13 cellular contexts compared by ENCODE assay signal in the genomic region with DNA sequence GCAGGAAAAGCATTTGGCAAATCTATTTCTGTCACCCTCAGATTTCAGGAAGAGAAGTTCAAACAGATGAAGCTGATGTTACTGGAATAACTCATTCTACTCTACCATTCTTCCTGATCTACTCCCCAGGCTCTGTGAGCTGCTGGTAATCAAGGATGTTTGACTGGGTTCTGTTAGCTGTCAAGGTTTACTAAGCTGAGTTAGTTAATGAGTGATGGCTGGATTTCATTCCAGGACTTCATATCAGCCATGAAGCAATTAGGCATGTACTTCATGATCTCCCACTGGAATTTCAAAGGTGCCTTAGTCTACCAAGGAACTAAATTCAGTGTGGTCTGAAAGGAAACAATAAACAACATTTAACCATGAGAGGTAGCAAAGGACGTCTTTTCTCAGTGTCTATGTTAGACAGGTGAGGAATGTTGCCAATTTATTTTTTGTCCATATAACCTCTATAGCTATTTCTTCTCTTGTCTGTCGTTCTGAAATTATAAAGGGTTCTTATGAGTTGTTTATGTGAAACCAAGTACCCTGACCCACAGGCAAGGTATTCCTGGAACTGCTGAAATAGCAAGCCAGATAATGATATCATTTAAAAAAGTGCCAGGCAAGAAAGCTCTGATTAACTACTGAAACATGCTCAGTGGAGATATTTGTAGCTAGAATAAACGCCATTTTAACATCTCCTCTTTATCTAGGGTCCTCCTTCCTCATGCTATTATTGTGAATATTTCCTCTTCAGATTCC.
DNase-seq lines count a peak whose midpoint lies in the region; ATAC-seq and TF ChIP-seq lines count a peak whose summit lies in the region.
"Had no signal": no experiment of that assay in that cellular context is flagged by ENCODE, and none has a peak within 500 bp of the region (broad histone marks: within the 10 kb centered on the region; RNA-seq: fewer than 3 reads in every experiment).

No MANE protein-coding gene starts in this region.

- intact Hi-C loops in left ventricle myocardium inferior (cut with micrococcal nuclease): no loop called here

- TF ChIP-seq CTCF in RWPE2 (IDR thresholded peaks at IDR 0.05; ENCODE audit: poor library complexity, severe bottlenecking): no peak
- TF ChIP-seq CTCF in left ventricle myocardium inferior (IDR thresholded peaks at IDR 0.05; ENCODE audit: borderline replicate concordance): no peak
- TF ChIP-seq CTCF in progenitor cell of endocrine pancreas (IDR thresholded peaks at IDR 0.05; ENCODE audit: unreplicated experiment): no peak

- H3K27ac ChIP-seq in RWPE2 (ENCODE audit: poor library complexity, severe bottlenecking) (peak overlapping the region; percentile 47), left ventricle myocardium inferior (replicated peaks) (peak overlapping the region; percentile 62)
- H3K27ac ChIP-seq: neutrophil had no signal

- H3K4me3 ChIP-seq in RWPE2 (ENCODE audit: severe bottlenecking): no peak overlapping the region
- H3K4me3 ChIP-seq in left ventricle myocardium inferior: no peak overlapping the region

- peaks cover 6% of the 10 kb centered on the region for H3K9me3 Mint-ChIP-seq in T-helper 2 cell treated with Interferon-gamma antibody and Interleukin-4, amounts not matched to agents 5 μg/mL and 100 μg/mL, for 36 hours
- H3K9me3 Mint-ChIP-seq in progenitor cell of endocrine pancreas (ENCODE audit: low read depth): no peaks in the 10 kb centered on the region

- H3K9me3 ChIP-seq in RWPE2 (ENCODE audit: severe bottlenecking) (no peaks in the 10 kb centered on the region), left ventricle myocardium inferior (replicated peaks) (no peaks in the 10 kb centered on the region)
- H3K9me3 ChIP-seq: neutrophil had no signal

- peaks cover 12% of the 10 kb centered on the region for H3K36me3 Mint-ChIP-seq in T-helper 2 cell treated with Interferon-gamma antibody and Interleukin-4, amounts not matched to agents 5 μg/mL and 100 μg/mL, for 36 hours (ENCODE audit: low read depth)
- no peaks in the 10 kb centered on the region for H3K36me3 Mint-ChIP-seq in progenitor cell of endocrine pancreas (ENCODE audit: insufficient read depth)

- no peaks in the 10 kb centered on the region for H3K27me3 Mint-ChIP-seq in T-helper 2 cell treated with Interferon-gamma antibody and Interleukin-4, amounts not matched to agents 5 μg/mL and 100 μg/mL, for 36 hours (ENCODE audit: low read depth)
- no peaks in the 10 kb centered on the region for H3K27me3 Mint-ChIP-seq in progenitor cell of endocrine pancreas

- no peak for ATAC-seq in RWPE2 (ENCODE audit: low read depth)
- ATAC-seq in HG02678 (IDR thresholded peaks at IDR 0.05; ENCODE audit: unreplicated experiment): no peak
- ATAC-seq: Panc1 had no signal

- no peaks in the 10 kb centered on the region for H3K27me3 ChIP-seq in RWPE2 (ENCODE audit: insufficient read depth, poor library complexity, severe bottlenecking)
- H3K27me3 ChIP-seq in left ventricle myocardium inferior (ENCODE audit: low read depth): no peaks in the 10 kb centered on the region

- no peak for DNase-seq in T-helper 2 cell treated with Interferon-gamma antibody and Interleukin-4, amounts not matched to agents 5 μg/mL and 100 μg/mL, for 36 hours (ENCODE audit: low spot score)
- no peak for DNase-seq in T-helper 2 cell
- DNase-seq in RWPE2 (ENCODE audit: low spot score): no peak
- no peak for DNase-seq in left ventricle myocardium inferior
- DNase-seq in progenitor cell of endocrine pancreas (ENCODE audit: low spot score, unreplicated experiment): no peak
- DNase-seq in MV-4-11 (lab: John Stamatoyannopoulos, UW): no peak
- no peak for DNase-seq in effector CD4-positive, alpha-beta T cell
- DNase-seq: DMS 273 treated with DMSO at 0.1 percent for 48 hours, foreskin fibroblast, NCI-H510A had no signal

- peaks cover 65% of the 10 kb centered on the region for H3K4me1 Mint-ChIP-seq in T-helper 2 cell treated with Interferon-gamma antibody and Interleukin-4, amounts not matched to agents 5 μg/mL and 100 μg/mL, for 36 hours (ENCODE audit: low read depth)
- H3K4me1 Mint-ChIP-seq in progenitor cell of endocrine pancreas (ENCODE audit: low read depth): peaks cover 18% of the 10 kb centered on the region

- peak overlapping the region; percentile 12 for H3K4me3 Mint-ChIP-seq in T-helper 2 cell treated with Interferon-gamma antibody and Interleukin-4, amounts not matched to agents 5 μg/mL and 100 μg/mL, for 36 hours
- no peak overlapping the region for H3K4me3 Mint-ChIP-seq in progenitor cell of endocrine pancreas (ENCODE audit: low read depth)

- H3K36me3 ChIP-seq in RWPE2 (ENCODE audit: low read depth) (no peaks in the 10 kb centered on the region), left ventricle myocardium inferior (no peaks in the 10 kb centered on the region)
- H3K36me3 ChIP-seq: neutrophil had no signal

- H3K4me1 ChIP-seq in RWPE2 (ENCODE audit: insufficient read depth, poor library complexity, severe bottlenecking) (peaks cover 35% of the 10 kb centered on the region), left ventricle myocardium inferior (peaks cover 55% of the 10 kb centered on the region)

- no peak overlapping the region for H3K27ac Mint-ChIP-seq in T-helper 2 cell treated with Interferon-gamma antibody and Interleukin-4, amounts not matched to agents 5 μg/mL and 100 μg/mL, for 36 hours
- H3K27ac Mint-ChIP-seq in progenitor cell of endocrine pancreas: peak overlapping the region; percentile 5
